In the genomic region with DNA sequence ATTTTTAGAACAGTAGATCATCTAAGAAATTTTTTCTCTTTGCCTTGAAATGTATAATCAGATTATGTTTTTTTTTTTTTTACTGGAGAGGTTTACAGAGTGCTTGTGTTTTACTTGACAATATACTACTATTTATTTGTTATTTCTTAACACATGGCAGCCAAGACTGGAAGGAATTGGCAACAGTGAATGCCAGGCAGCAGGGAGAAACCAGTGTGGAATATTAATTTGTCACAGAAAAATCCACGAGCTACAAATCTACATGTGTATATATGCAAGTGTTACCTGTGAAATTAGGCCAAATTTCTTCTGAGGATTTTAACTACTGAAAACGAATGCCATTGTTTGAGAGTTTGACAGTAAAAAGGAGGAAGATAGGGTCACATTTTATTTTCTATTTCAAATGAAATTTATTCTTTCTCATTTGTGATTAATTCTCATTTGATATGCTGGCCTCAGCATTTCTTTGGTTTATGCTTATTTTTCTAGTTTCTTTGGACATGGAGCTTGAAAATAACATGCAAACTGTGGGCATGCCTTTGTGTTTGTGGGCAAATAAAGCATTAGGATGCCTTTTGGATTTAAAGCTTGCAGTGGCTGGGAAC, we compare ENCODE assay signal across 24 cellular contexts. TPM values are rescaled to one million over a fixed set of nuclear protein-coding genes. Genes with fewer than 3 reads are reported as not detected.
"Had no signal": no experiment of that assay in that cellular context is flagged by ENCODE, and none has a peak within 500 bp of the region (broad histone marks: within the 10 kb centered on the region; RNA-seq: fewer than 3 reads in every experiment).

No MANE protein-coding gene starts in this region.

- H3K36me3 ChIP-seq: gastrocnemius medialis, heart right ventricle, neutrophil, pancreas, sigmoid colon, stomach, thoracic aorta had no signal

- H3K9me3 Mint-ChIP-seq: memory B cell; stimulated activated effector memory CD8-positive, alpha-beta T cell treated with anti-CD3 and anti-CD28 coated beads, Interleukin-12 subunit alpha, Interleukin-12 subunit beta, amount 100 ng/mL, for 72 hours; T-helper 1 cell treated with Interleukin-12 subunit alpha and Interleukin-12 subunit beta and Interleukin-4 antibody, amounts not matched to agents 30 μg/mL and 1 μg/mL, for 36 hours had no signal

- H3K27me3 ChIP-seq: gastrocnemius medialis, neutrophil, pancreas, sigmoid colon, stomach had no signal

- H3K4me3 ChIP-seq: gastrocnemius medialis, heart right ventricle, pancreas, sigmoid colon, stomach, thoracic aorta had no signal

- FAIRE-seq: pancreas had no signal

- H3K4me3 Mint-ChIP-seq: activated CD4-positive, alpha-beta T cell treated with anti-CD3 and anti-CD28 coated beads for 36 hours; activated naive CD8-positive, alpha-beta T cell; immature natural killer cell; memory B cell; naive thymus-derived CD4-positive, alpha-beta T cell; stimulated activated effector memory CD8-positive, alpha-beta T cell treated with anti-CD3 and anti-CD28 coated beads, Interleukin-12 subunit alpha, Interleukin-12 subunit beta, amount 100 ng/mL, for 72 hours; T-helper 1 cell treated with Interleukin-12 subunit alpha and Interleukin-12 subunit beta and Interleukin-4 antibody, amounts not matched to agents 30 μg/mL and 1 μg/mL, for 36 hours; WTC11 had no signal

- H3K4me1 Mint-ChIP-seq: activated CD4-positive, alpha-beta T cell treated with anti-CD3 and anti-CD28 coated beads for 36 hours; immature natural killer cell; memory B cell; stimulated activated effector memory CD8-positive, alpha-beta T cell treated with anti-CD3 and anti-CD28 coated beads, Interleukin-12 subunit alpha, Interleukin-12 subunit beta, amount 100 ng/mL, for 72 hours had no signal

- H3K27ac Mint-ChIP-seq: activated CD4-positive, alpha-beta T cell treated with anti-CD3 and anti-CD28 coated beads for 36 hours; activated naive CD8-positive, alpha-beta T cell; immature natural killer cell; memory B cell; naive thymus-derived CD4-positive, alpha-beta T cell; stimulated activated effector memory CD8-positive, alpha-beta T cell treated with anti-CD3 and anti-CD28 coated beads, Interleukin-12 subunit alpha, Interleukin-12 subunit beta, amount 100 ng/mL, for 72 hours; T-helper 1 cell treated with Interleukin-12 subunit alpha and Interleukin-12 subunit beta and Interleukin-4 antibody, amounts not matched to agents 30 μg/mL and 1 μg/mL, for 36 hours; WTC11 had no signal

- H3K9me3 ChIP-seq: gastrocnemius medialis, neutrophil, pancreas, sigmoid colon, stomach, thoracic aorta had no signal

- H3K27ac ChIP-seq: gastrocnemius medialis, heart right ventricle, pancreas, sigmoid colon, stomach, thoracic aorta had no signal

- DNase-seq: activated CD4-positive, alpha-beta T cell treated with anti-CD3 and anti-CD28 coated beads for 36 hours; activated CD4-positive, alpha-beta T cell treated with anti-CD3 and anti-CD28 coated beads, Interleukin-2, amount 50 U/mL, for 48 hours; activated T-cell treated with anti-CD3 and anti-CD28 coated beads for 4 hours; amniotic stem cell; gastrocnemius medialis; heart right ventricle; immature natural killer cell; naive thymus-derived CD4-positive, alpha-beta T cell; pancreas; sigmoid colon; stimulated activated CD4-positive, alpha-beta T cell treated with anti-CD3 and anti-CD28 coated beads, Interleukin-4, amount 100 ng/mL, for 24 hours; stomach had no signal

- H3K4me1 ChIP-seq: gastrocnemius medialis, pancreas, sigmoid colon, stomach had no signal

- ATAC-seq: activated CD4-positive, alpha-beta T cell treated with anti-CD3 and anti-CD28 coated beads for 36 hours; gastrocnemius medialis; heart right ventricle; naive thymus-derived CD4-positive, alpha-beta T cell; stimulated activated effector memory CD8-positive, alpha-beta T cell treated with anti-CD3 and anti-CD28 coated beads, Interleukin-12 subunit alpha, Interleukin-12 subunit beta, amount 100 ng/mL, for 72 hours; WTC11 had no signal

- H3K36me3 Mint-ChIP-seq: naive thymus-derived CD4-positive, alpha-beta T cell; stimulated activated effector memory CD8-positive, alpha-beta T cell treated with anti-CD3 and anti-CD28 coated beads, Interleukin-12 subunit alpha, Interleukin-12 subunit beta, amount 100 ng/mL, for 72 hours had no signal

RNA-seq across cellular contexts. Expression of a gene that starts 49.0 kb away (rescaled TPM):
- total RNA-seq: activated CD4-positive, alpha-beta T cell treated with anti-CD3 and anti-CD28 coated beads for 36 hours; cardiac septum; gastrocnemius medialis; heart right ventricle; liver; mucosa of gallbladder; naive thymus-derived CD4-positive, alpha-beta T cell; pancreas; sigmoid colon; stomach; thoracic aorta; urinary bladder; WTC11 had no signal
- polyA plus RNA-seq: esophagus; heart right ventricle; immature natural killer cell; liver; naive thymus-derived CD4-positive, alpha-beta T cell; pancreas; sigmoid colon; stomach; urinary bladder had no signal
